ENCODE assay signal across 22 cellular contexts in genomic region chr3:171340415-171340814, GRCh38.
DNase-seq lines count a peak whose midpoint lies in the region; ATAC-seq and TF ChIP-seq lines count a peak whose summit lies in the region.
"Had no signal": no experiment of that assay in that cellular context is flagged by ENCODE, and none has a peak within 500 bp of the region (broad histone marks: within the 10 kb centered on the region; RNA-seq: fewer than 3 reads in every experiment).

No MANE protein-coding gene starts in this region.

- no peaks in the 10 kb centered on the region for H4K20me1 ChIP-seq in GM23338 (replicated peaks; ENCODE audit: insufficient read depth)

- ATAC-seq in GM23338 (no peak), body of pancreas (no peak), right lobe of liver (peak in 3 of 4 donors; percentile 22 to 37 (median 29)), GM19328 (IDR thresholded peaks at IDR 0.05; ENCODE audit: unreplicated experiment) (no peak)
- ATAC-seq: CD8-positive, alpha-beta T cell; PC-3 had no signal

- no peak overlapping the region for H3K4me3 Mint-ChIP-seq in GM23338
- H3K4me3 Mint-ChIP-seq: B cell; CD8-positive, alpha-beta T cell had no signal

- H3K4me2 ChIP-seq in GM23338, result no peak overlapping the region
- H3K4me2 ChIP-seq: SK-N-SH had no signal

- no peaks in the 10 kb centered on the region for H3K9me3 ChIP-seq in body of pancreas
- no peaks in the 10 kb centered on the region for H3K9me3 ChIP-seq in right lobe of liver
- no peaks in the 10 kb centered on the region for H3K9me3 ChIP-seq in transverse colon
- H3K9me3 ChIP-seq: Caco-2, MG63, SK-N-SH had no signal

- TF ChIP-seq CTCF in GM23338 (conservative IDR thresholded peaks at IDR 0.05; ENCODE audit: low read depth in 2 of 2) (no peak), body of pancreas (IDR thresholded peaks at IDR 0.05) (no peak), right lobe of liver (IDR thresholded peaks at IDR 0.05) (no peak), transverse colon (IDR thresholded peaks at IDR 0.05) (no peak)

- H3K4me3 ChIP-seq in GM23338 (no peak overlapping the region), body of pancreas (no peak overlapping the region), right lobe of liver (no peak overlapping the region), transverse colon (no peak overlapping the region)
- H3K4me3 ChIP-seq: MG63 had no signal

- 40 to 47% methylated on average over 4 of the region's 4 CpGs for WGBS in body of pancreas, 2 donors
- WGBS in right lobe of liver (ENCODE audit: insufficient coverage, low coverage, low lambda C conversion rate, missing lambda C conversion rate), result 48% methylated on average over 4 of the region's 4 CpGs
- 66 to 67% methylated on average over 4 of the region's 4 CpGs for WGBS in transverse colon (ENCODE audit: low coverage in 1 of 2), 2 donors

- H3K4me1 ChIP-seq in GM23338 (ENCODE audit: insufficient read depth), result peaks cover 26% of the 10 kb centered on the region
- H3K4me1 ChIP-seq in body of pancreas, result peaks cover 45% of the 10 kb centered on the region
- peaks cover 0 to 33% (median 13%) of the 10 kb centered on the region in 4 donors for H3K4me1 ChIP-seq in right lobe of liver
- peaks cover 10 to 30% (median 16%) of the 10 kb centered on the region in 4 donors for H3K4me1 ChIP-seq in transverse colon
- H3K4me1 ChIP-seq: Caco-2 had no signal

- H2AFZ ChIP-seq in GM23338, result no peak overlapping the region

- intact Hi-C loops in body of pancreas (cut with DNase I) (no loop called here), right lobe of liver (cut with DNase I) (no loop called here), transverse colon (cut with DNase I; ENCODE audit: low total_unique reads) (no loop called here)

- no peaks in the 10 kb centered on the region for H3K36me3 ChIP-seq in GM23338 (ENCODE audit: insufficient read depth)
- no peaks in the 10 kb centered on the region for H3K36me3 ChIP-seq in body of pancreas (replicated peaks in 1 of 2; ENCODE audit: insufficient read depth in 1 of 2, low read depth in 2 of 2)
- no peaks in the 10 kb centered on the region for H3K36me3 ChIP-seq in right lobe of liver
- H3K36me3 ChIP-seq in transverse colon, result no peaks in the 10 kb centered on the region
- H3K36me3 ChIP-seq: MG63 had no signal

- no peaks in the 10 kb centered on the region for H3K9me2 ChIP-seq in GM23338 (ENCODE audit: insufficient read depth)
- H3K9me2 ChIP-seq: SK-N-SH had no signal

- H3K36me3 Mint-ChIP-seq in GM23338 (ENCODE audit: low read depth), result peaks cover 8% of the 10 kb centered on the region; the same call in 2 of the 3 replicates

- in situ Hi-C loops in transverse colon (cut with MboI; ENCODE audit: low pct_ligation_motif_present in 1 of 4, low pct_unique_long_range_greater_than_20kb in 1 of 4, low sequenced_read_pairs in 3 of 4), result no loop called here

- H3K27ac ChIP-seq in GM23338 (ENCODE audit: low read depth) (0 out of 2 replicates have a peak overlapping the region, but pooled peaks have one; percentile 9), body of pancreas (peak overlapping the region in 3 of 4 donors; percentile 21 to 75 (median 34)), right lobe of liver (peak overlapping the region in 2 of 3 donors; percentile 10 to 41), transverse colon (peak overlapping the region in 3 of 4 donors; percentile 13 to 26 (median 14))
- H3K27ac ChIP-seq: C4-2B had no signal

- peaks cover 3% of the 10 kb centered on the region for H3K27me3 Mint-ChIP-seq in GM23338 (ENCODE audit: insufficient read depth, low read depth, poor library complexity)
- H3K27me3 Mint-ChIP-seq: B cell had no signal

- H3K27me3 ChIP-seq in GM23338 (ENCODE audit: insufficient read depth) (no peaks in the 10 kb centered on the region), body of pancreas (no peaks in the 10 kb centered on the region), right lobe of liver (no peaks in the 10 kb centered on the region), transverse colon (no peaks in the 10 kb centered on the region)
- H3K27me3 ChIP-seq: MG63 had no signal

- H3K4me1 Mint-ChIP-seq in GM23338, result peaks cover 29% of the 10 kb centered on the region
- H3K4me1 Mint-ChIP-seq: B cell had no signal

- peaks cover 64% of the 10 kb centered on the region for H3K79me2 ChIP-seq in GM23338 (replicated peaks; ENCODE audit: insufficient read depth)

- no peaks in the 10 kb centered on the region for H3F3A ChIP-seq in GM23338 (replicated peaks; ENCODE audit: low read depth)

- no peak overlapping the region for H3K27ac Mint-ChIP-seq in GM23338
- H3K27ac Mint-ChIP-seq: B cell; CD8-positive, alpha-beta T cell had no signal

- DNase-seq in GM23338 (ENCODE audit: low spot score), result no peak
- DNase-seq in body of pancreas, result no peak
- DNase-seq in right lobe of liver, result no peak
- DNase-seq in transverse colon, result no peak
- DNase-seq in effector CD4-positive, alpha-beta T cell, result no peak
- DNase-seq in KG1 (lab: John Stamatoyannopoulos, UW), result no peak
- DNase-seq: Caco-2; CD8-positive, alpha-beta T cell; HCEC 1CT; KBM-7; MG63; NCI-H146; NCI-H1930; NCI-H2107; NCI-H524; NCI-H748 treated with DMSO at 0.1 percent for 48 hours; NK-92 treated with Interleukin-12 subunit alpha and Interleukin-12 subunit beta, amount 100 ng/mL, for 24 hours; PC-3; SK-N-SH had no signal

- peaks cover 4% of the 10 kb centered on the region; the same call in 2 of the 3 replicates for H3K9me3 Mint-ChIP-seq in GM23338

- TF ChIP-seq EP300 in transverse colon (IDR thresholded peaks at IDR 0.05; ENCODE audit: low read depth), result no peak

- TF ChIP-seq POLR2A in body of pancreas (IDR thresholded peaks at IDR 0.05) (no peak), right lobe of liver (IDR thresholded peaks at IDR 0.05) (no peak), transverse colon (IDR thresholded peaks at IDR 0.05) (no peak)

TF ChIP-seq in GM23338, 12 proteins besides CTCF, POLR2A, EP300 and RAD21 (continues in another document):
- TF ChIP-seq ZNF331 (CRISPR knock-in tag; IDR thresholded peaks at IDR 0.05; ENCODE audit: low read depth), result no peak
- no peak for TF ChIP-seq EZH2phosphoT487 (IDR thresholded peaks at IDR 0.05; ENCODE audit: unreplicated experiment)
- TF ChIP-seq, protein P1, sequence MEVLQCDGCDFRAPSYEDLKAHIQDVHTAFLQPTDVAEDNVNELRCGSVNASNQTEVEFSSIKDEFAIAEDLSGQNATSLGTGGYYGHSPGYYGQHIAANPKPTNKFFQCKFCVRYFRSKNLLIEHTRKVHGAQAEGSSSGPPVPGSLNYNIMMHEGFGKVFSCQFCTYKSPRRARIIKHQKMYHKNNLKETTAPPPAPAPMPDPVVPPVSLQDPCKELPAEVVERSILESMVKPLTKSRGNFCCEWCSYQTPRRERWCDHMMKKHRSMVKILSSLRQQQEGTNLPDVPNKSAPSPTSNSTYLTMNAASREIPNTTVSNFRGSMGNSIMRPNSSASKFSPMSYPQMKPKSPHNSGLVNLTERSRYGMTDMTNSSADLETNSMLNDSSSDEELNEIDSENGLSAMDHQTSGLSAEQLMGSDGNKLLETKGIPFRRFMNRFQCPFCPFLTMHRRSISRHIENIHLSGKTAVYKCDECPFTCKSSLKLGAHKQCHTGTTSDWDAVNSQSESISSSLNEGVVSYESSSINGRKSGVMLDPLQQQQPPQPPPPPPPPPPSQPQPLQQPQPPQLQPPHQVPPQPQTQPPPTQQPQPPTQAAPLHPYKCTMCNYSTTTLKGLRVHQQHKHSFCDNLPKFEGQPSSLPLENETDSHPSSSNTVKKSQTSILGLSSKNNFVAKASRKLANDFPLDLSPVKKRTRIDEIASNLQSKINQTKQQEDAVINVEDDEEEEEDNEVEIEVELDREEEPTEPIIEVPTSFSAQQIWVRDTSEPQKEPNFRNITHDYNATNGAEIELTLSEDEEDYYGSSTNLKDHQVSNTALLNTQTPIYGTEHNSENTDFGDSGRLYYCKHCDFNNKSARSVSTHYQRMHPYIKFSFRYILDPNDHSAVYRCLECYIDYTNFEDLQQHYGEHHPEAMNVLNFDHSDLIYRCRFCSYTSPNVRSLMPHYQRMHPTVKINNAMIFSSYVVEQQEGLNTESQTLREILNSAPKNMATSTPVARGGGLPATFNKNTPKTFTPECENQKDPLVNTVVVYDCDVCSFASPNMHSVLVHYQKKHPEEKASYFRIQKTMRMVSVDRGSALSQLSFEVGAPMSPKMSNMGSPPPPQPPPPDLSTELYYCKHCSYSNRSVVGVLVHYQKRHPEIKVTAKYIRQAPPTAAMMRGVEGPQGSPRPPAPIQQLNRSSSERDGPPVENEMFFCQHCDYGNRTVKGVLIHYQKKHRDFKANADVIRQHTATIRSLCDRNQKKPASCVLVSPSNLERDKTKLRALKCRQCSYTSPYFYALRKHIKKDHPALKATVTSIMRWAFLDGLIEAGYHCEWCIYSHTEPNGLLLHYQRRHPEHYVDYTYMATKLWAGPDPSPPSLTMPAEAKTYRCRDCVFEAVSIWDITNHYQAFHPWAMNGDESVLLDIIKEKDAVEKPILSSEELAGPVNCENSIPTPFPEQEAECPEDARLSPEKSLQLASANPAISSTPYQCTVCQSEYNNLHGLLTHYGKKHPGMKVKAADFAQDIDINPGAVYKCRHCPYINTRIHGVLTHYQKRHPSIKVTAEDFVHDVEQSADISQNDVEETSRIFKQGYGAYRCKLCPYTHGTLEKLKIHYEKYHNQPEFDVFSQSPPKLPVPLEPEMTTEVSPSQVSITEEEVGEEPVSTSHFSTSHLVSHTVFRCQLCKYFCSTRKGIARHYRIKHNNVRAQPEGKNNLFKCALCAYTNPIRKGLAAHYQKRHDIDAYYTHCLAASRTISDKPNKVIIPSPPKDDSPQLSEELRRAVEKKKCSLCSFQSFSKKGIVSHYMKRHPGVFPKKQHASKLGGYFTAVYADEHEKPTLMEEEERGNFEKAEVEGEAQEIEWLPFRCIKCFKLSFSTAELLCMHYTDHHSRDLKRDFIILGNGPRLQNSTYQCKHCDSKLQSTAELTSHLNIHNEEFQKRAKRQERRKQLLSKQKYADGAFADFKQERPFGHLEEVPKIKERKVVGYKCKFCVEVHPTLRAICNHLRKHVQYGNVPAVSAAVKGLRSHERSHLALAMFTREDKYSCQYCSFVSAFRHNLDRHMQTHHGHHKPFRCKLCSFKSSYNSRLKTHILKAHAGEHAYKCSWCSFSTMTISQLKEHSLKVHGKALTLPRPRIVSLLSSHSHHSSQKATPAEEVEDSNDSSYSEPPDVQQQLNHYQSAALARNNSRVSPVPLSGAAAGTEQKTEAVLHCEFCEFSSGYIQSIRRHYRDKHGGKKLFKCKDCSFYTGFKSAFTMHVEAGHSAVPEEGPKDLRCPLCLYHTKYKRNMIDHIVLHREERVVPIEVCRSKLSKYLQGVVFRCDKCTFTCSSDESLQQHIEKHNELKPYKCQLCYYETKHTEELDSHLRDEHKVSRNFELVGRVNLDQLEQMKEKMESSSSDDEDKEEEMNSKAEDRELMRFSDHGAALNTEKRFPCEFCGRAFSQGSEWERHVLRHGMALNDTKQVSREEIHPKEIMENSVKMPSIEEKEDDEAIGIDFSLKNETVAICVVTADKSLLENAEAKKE (CRISPR knock-in tag; IDR thresholded peaks at IDR 0.05), result no peak

Comparison
In these comparisons a context has a peak if more than half of its experiments do, and no peak if none do; other contexts are left out.
1. ATAC-seq: peak in right lobe of liver (3 of 4); none in GM23338 (single experiment), body of pancreas (single experiment) and GM19328 (single experiment).
2. Peak in every context shown above with its lines, with median percentiles within 50 percentile points of each other: H3K27ac ChIP-seq.